In the genomic region with DNA sequence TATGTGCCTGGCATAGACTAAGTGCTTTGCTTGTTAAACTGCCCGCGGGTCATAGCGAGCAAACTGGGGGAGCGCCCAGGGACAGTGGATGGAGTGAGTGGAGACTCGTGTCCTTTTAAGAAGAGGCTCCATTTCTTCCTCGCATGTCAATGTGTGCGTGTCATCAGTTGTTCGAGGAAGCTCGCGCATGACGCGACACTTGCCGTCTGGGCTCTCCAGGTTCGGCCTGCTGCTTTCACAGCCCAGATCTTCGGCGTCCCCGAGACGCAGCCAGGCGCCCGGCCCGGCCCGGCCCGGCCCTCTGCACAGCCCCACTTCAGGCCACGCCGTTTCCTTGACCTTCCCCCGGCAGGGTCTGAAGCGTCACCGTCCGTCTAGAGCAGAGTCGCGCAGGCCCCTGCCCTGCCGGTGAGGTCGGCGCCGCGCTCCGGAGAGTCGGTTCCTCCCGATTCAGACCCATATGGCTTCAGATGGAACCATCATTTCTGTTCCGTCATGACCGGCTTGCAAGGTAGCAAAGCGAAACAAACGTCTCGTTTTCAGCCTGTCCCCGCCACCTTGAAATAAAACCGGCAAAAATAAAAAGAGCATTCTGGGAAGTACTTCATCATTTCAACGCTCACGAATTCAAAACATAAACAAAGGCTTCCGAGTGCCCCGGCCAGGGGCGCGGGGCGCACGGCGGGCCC, we compare ENCODE assay signal across 8 cellular contexts. TPM values are rescaled to one million over a fixed set of nuclear protein-coding genes. Genes with fewer than 3 reads are reported as not detected.
DNase-seq lines count a peak whose midpoint lies in the region; ATAC-seq and TF ChIP-seq lines count a peak whose summit lies in the region.

No MANE protein-coding gene starts in this region.

- H3K27me3 Mint-ChIP-seq in naive thymus-derived CD4-positive, alpha-beta T cell: peaks cover 74 to 87% (median 78%) of the 10 kb centered on the region in 5 donors

- ATAC-seq in HG02870 (IDR thresholded peaks at IDR 0.05; ENCODE audit: unreplicated experiment) (peak; percentile 37), GM18519 (IDR thresholded peaks at IDR 0.05; ENCODE audit: low FRiP score, unreplicated experiment) (no peak)
- peak; percentile 55 for ATAC-seq in naive thymus-derived CD4-positive, alpha-beta T cell

- CTCF ChIA-PET in naive thymus-derived CD4-positive, alpha-beta T cell (lab: Charles Lee): no interaction called here

- intact Hi-C loops in naive thymus-derived CD4-positive, alpha-beta T cell (cut with micrococcal nuclease): loop anchor here in 1 of 2 donors (2.0 kb wide), 1 partner anchor 38 kb away; no protein-coding TSS in a partner anchor

- H3K27ac ChIP-seq in naive thymus-derived CD4-positive, alpha-beta T cell (ENCODE audit: low read depth, low read length): no peak overlapping the region

- no peaks in the 10 kb centered on the region for H3K9me3 ChIP-seq in naive thymus-derived CD4-positive, alpha-beta T cell (ENCODE audit: control insufficient read depth in 2 of 3, low read length in 3 of 3)

- peak overlapping the region; percentile 54 for H3K4me3 ChIP-seq in fibroblast of pulmonary artery (replicated peaks; ENCODE audit: low read depth, low read length)
- H3K4me3 ChIP-seq in naive thymus-derived CD4-positive, alpha-beta T cell (ENCODE audit: low read length): peak overlapping the region; percentile 65

- no peaks in the 10 kb centered on the region for H3K36me3 ChIP-seq in naive thymus-derived CD4-positive, alpha-beta T cell (ENCODE audit: control insufficient read depth in 2 of 3, insufficient read depth in 3 of 3, low read length in 3 of 3)

- POLR2A ChIA-PET in naive thymus-derived CD4-positive, alpha-beta T cell (lab: Charles Lee): no interaction called here

- peaks cover 0 to 4% (median 0%) of the 10 kb centered on the region in 5 donors for H3K36me3 Mint-ChIP-seq in naive thymus-derived CD4-positive, alpha-beta T cell

- peak overlapping the region; percentile 85 to 93 (median 90) for H3K4me3 Mint-ChIP-seq in naive thymus-derived CD4-positive, alpha-beta T cell

- peaks cover 4 to 19% (median 17%) of the 10 kb centered on the region in 7 donors for H3K4me1 Mint-ChIP-seq in naive thymus-derived CD4-positive, alpha-beta T cell

- H3K27me3 ChIP-seq in naive thymus-derived CD4-positive, alpha-beta T cell (ENCODE audit: control insufficient read depth in 2 of 2, insufficient read depth in 2 of 2, low read length in 2 of 2): peaks cover 9 to 19% of the 10 kb centered on the region in 2 donors

- in situ Hi-C loops in G401 (cut with HindIII; ENCODE audit: low sequenced_read_pairs): no loop called here

- H3K9me3 Mint-ChIP-seq in naive thymus-derived CD4-positive, alpha-beta T cell: peaks cover 0 to 3% (median 0%) of the 10 kb centered on the region in 11 donors

- H3K27ac Mint-ChIP-seq in naive thymus-derived CD4-positive, alpha-beta T cell: peak overlapping the region in 5 of 9 donors; percentile 29 to 65 (median 51)

- no peak for TF ChIP-seq CTCF in fibroblast of pulmonary artery (IDR thresholded peaks at IDR 0.05; ENCODE audit: low read length, missing control alignments)

- peaks cover 0 to 5% of the 10 kb centered on the region in 2 donors for H3K4me1 ChIP-seq in naive thymus-derived CD4-positive, alpha-beta T cell (ENCODE audit: control insufficient read depth in 2 of 2, insufficient read depth in 2 of 2, low read length in 2 of 2)

- DNase-seq in G401 (ENCODE audit: low spot score) (peak; percentile 61), fibroblast of pulmonary artery (ENCODE audit: low read depth) (peak; percentile 28), NCI-H226 (no peak), AML-193 (lab: John Stamatoyannopoulos, UW) (no peak)
- peak; percentile 31 to 37 for DNase-seq in activated T-cell treated with anti-CD3 and anti-CD28 coated beads, Interleukin-2, amount 50 U/mL, for 48 hours
- DNase-seq in naive thymus-derived CD4-positive, alpha-beta T cell: peak in 7 of 9 donors; percentile 10 to 38 (median 30)

RNA-seq across cellular contexts. Expression of a gene that starts 0.6 kb away (rescaled TPM):
- total RNA-seq in G401 (2014; rRNA removed; shearing (Covaris generic)): 25.4 and 29.3 TPM in 2 replicates
- 10 to 100 TPM; 75.3 to 84.0 (median 82.3) TPM for total RNA-seq in naive thymus-derived CD4-positive, alpha-beta T cell
- polyA plus RNA-seq in naive thymus-derived CD4-positive, alpha-beta T cell: 10 to 100 TPM in 1 of 2 donors, 1 to 10 TPM in 1; 10.0 to 14.7 TPM

Comparison
In these comparisons a context has a peak if more than half of its experiments do, and no peak if none do; other contexts are left out.
1. DNase-seq: peak in G401 (single experiment), activated T-cell treated with anti-CD3 and anti-CD28 coated beads, Interleukin-2, amount 50 U/mL, for 48 hours (2 of 2), fibroblast of pulmonary artery (single experiment) and naive thymus-derived CD4-positive, alpha-beta T cell (7 of 9); none in NCI-H226 (single experiment) and AML-193 (0 of 2).